In genomic region chr22:44191036-44191454, GRCh38 we compare ENCODE assay signal across 9 cellular contexts.
DNase-seq lines count a peak whose midpoint lies in the region; ATAC-seq and TF ChIP-seq lines count a peak whose summit lies in the region.
"Had no signal": no experiment of that assay in that cellular context is flagged by ENCODE, and none has a peak within 500 bp of the region (broad histone marks: within the 10 kb centered on the region; RNA-seq: fewer than 3 reads in every experiment).

No MANE protein-coding gene starts in this region.

- no peaks in the 10 kb centered on the region for H3K27me3 Mint-ChIP-seq in activated naive CD8-positive, alpha-beta T cell treated with anti-CD3 and anti-CD28 coated beads, Interleukin-2, amount 50 U/mL, for 24 hours

- no peak overlapping the region for H3K27ac ChIP-seq in OCI-LY3 (ENCODE audit: low read length)
- H3K27ac ChIP-seq: body of pancreas had no signal

- H2AFZ ChIP-seq in OCI-LY3 (ENCODE audit: low read depth, low read length) = no peak overlapping the region

- peaks cover 22% of the 10 kb centered on the region for H3K36me3 Mint-ChIP-seq in activated naive CD8-positive, alpha-beta T cell treated with anti-CD3 and anti-CD28 coated beads, Interleukin-2, amount 50 U/mL, for 24 hours (ENCODE audit: low read depth)

- no peaks in the 10 kb centered on the region for H3K9me3 ChIP-seq in OCI-LY3 (ENCODE audit: insufficient read depth, low read length)
- H3K9me3 ChIP-seq: body of pancreas had no signal

- no peak overlapping the region for H3K4me3 Mint-ChIP-seq in activated naive CD8-positive, alpha-beta T cell treated with anti-CD3 and anti-CD28 coated beads, Interleukin-2, amount 50 U/mL, for 24 hours

- H3K27ac Mint-ChIP-seq in activated naive CD8-positive, alpha-beta T cell treated with anti-CD3 and anti-CD28 coated beads, Interleukin-2, amount 50 U/mL, for 24 hours = no peak overlapping the region

- peaks cover 27% of the 10 kb centered on the region for H3K4me1 ChIP-seq in OCI-LY3 (ENCODE audit: low read length)
- H3K4me1 ChIP-seq: body of pancreas had no signal

- DNase-seq in GM03348 (ENCODE audit: low spot score) (peak; percentile 39), NCI-H82 (lab: John Stamatoyannopoulos, UW) (no peak), OCI-M2 (lab: John Stamatoyannopoulos, UW; ENCODE audit: unreplicated experiment) (no peak)
- DNase-seq in activated naive CD8-positive, alpha-beta T cell treated with anti-CD3 and anti-CD28 coated beads, Interleukin-2, amount 50 U/mL, for 24 hours = peak; percentile 53
- DNase-seq in stimulated activated CD4-positive, alpha-beta T cell treated with anti-CD3 and anti-CD28 coated beads, Interleukin-2, amount 100 ng/mL, for 48 hours = peak; percentile 20 to 23
- DNase-seq: body of pancreas had no signal

- H3K27me3 ChIP-seq in OCI-LY3 (ENCODE audit: low read depth, low read length) = peaks cover 65% of the 10 kb centered on the region
- H3K27me3 ChIP-seq: body of pancreas had no signal

- H3K4me1 Mint-ChIP-seq in activated naive CD8-positive, alpha-beta T cell treated with anti-CD3 and anti-CD28 coated beads, Interleukin-2, amount 50 U/mL, for 24 hours = peaks cover 42% of the 10 kb centered on the region

- peak; percentile 77 for ATAC-seq in activated naive CD8-positive, alpha-beta T cell treated with anti-CD3 and anti-CD28 coated beads, Interleukin-2, amount 50 U/mL, for 24 hours
- ATAC-seq in GM19452 (IDR thresholded peaks at IDR 0.05; ENCODE audit: unreplicated experiment) (no peak), GM19351 (IDR thresholded peaks at IDR 0.05; ENCODE audit: unreplicated experiment) (no peak)
- ATAC-seq: body of pancreas had no signal

- H3K9ac ChIP-seq in OCI-LY3 (ENCODE audit: low read length) = no peak overlapping the region

- peaks cover 7% of the 10 kb centered on the region for H3K9me3 Mint-ChIP-seq in activated naive CD8-positive, alpha-beta T cell treated with anti-CD3 and anti-CD28 coated beads, Interleukin-2, amount 50 U/mL, for 24 hours

- no peak for TF ChIP-seq CTCF in OCI-LY3 (IDR thresholded peaks at IDR 0.05; ENCODE audit: low read depth, low read length)

- H3K4me2 ChIP-seq in OCI-LY3 (ENCODE audit: low read length) = peak overlapping the region; percentile 61

- H3K4me3 ChIP-seq in OCI-LY3 (ENCODE audit: low read length) = no peak overlapping the region
- H3K4me3 ChIP-seq: body of pancreas had no signal

- H4K20me1 ChIP-seq in OCI-LY3 (ENCODE audit: insufficient read depth, low read length) = peaks cover 27% of the 10 kb centered on the region

- H3K36me3 ChIP-seq in OCI-LY3 (replicated peaks; ENCODE audit: low read depth, low read length) = no peaks in the 10 kb centered on the region

- no peaks in the 10 kb centered on the region for H3K79me2 ChIP-seq in OCI-LY3 (ENCODE audit: low read length)

Comparison
In these comparisons a context has a peak if more than half of its experiments do, and no peak if none do; other contexts are left out.
1. DNase-seq: peak in GM03348 (single experiment), activated naive CD8-positive, alpha-beta T cell treated with anti-CD3 and anti-CD28 coated beads, Interleukin-2, amount 50 U/mL, for 24 hours (single experiment) and stimulated activated CD4-positive, alpha-beta T cell treated with anti-CD3 and anti-CD28 coated beads, Interleukin-2, amount 100 ng/mL, for 48 hours (2 of 2); none in NCI-H82 (single experiment) and OCI-M2 (single experiment).